8 cellular contexts compared by ENCODE assay signal in the genomic region with DNA sequence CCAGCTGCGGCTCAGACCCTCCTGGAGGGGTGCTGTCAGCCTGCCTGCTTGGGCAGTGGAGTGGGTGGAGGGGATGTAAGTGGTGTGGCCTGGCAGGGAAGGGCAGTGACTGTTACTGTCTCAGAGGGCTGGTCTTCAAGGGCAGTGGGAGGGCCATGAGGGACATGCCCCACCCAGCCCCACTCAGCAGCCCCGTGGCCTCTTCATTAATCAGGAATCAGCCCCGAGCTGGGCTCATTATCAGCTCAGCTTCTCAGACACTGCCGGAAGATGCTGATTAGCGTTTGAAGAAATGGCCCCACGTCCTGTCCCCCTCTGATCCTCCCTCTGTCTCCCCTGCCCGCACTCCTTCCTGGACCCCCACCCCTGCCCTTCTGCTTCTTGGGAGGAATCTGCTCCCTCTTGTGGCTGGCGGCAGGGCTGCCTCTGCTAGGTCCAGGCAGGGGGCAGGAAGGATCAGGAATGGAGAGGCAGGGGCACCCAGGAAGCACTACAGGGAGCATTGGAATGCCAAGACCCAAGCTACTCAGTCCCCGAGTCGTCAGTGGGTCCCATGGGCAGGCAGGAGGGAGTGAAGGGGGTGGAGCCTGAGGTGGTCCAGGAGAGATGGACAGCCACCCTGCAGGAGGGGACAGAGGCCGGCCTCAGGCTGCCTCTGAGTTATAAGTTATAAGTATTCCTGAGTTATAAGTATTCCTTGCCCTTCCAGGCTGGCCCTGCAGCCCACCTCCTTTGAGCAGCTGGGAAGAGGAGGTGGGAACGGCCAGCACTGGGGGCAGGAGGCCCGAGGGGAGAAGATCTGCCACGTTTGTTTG. TPM values are rescaled to one million over a fixed set of nuclear protein-coding genes. Genes with fewer than 3 reads are reported as not detected.
DNase-seq lines count a peak whose midpoint lies in the region; ATAC-seq, FAIRE-seq and TF ChIP-seq lines count a peak whose summit lies in the region.

No MANE protein-coding gene starts in this region.

- H4K20me1 ChIP-seq in OCI-LY7 (ENCODE audit: insufficient read depth, low read length) = no peaks in the 10 kb centered on the region
- no peaks in the 10 kb centered on the region for H4K20me1 ChIP-seq in endothelial cell of umbilical vein (replicated peaks; ENCODE audit: control insufficient read depth, extremely low read depth, insufficient read depth, low read length)
- peaks cover 8% of the 10 kb centered on the region for H4K20me1 ChIP-seq in neural progenitor cell (ENCODE audit: low read depth)

- no peak for TF ChIP-seq POLR2A in endothelial cell of umbilical vein (IDR thresholded peaks at IDR 0.05; ENCODE audit: low read depth, low read length)

- no peaks in the 10 kb centered on the region for H3K36me3 Mint-ChIP-seq in neural progenitor cell

- H3K4me3 ChIP-seq in AG04450 (ENCODE audit: low read depth, low read length) = no peak overlapping the region
- H3K4me3 ChIP-seq in OCI-LY7 (ENCODE audit: low read depth, low read length, poor library complexity, severe bottlenecking) = no peak overlapping the region
- no peak overlapping the region for H3K4me3 ChIP-seq in endothelial cell of umbilical vein (replicated peaks in 1 of 3; ENCODE audit: insufficient read depth in 1 of 3, low read depth in 1 of 3, low read length in 3 of 3)
- H3K4me3 ChIP-seq in neural progenitor cell = peak overlapping the region; percentile 10

- FAIRE-seq in endothelial cell of umbilical vein (lab: Jason Lieb, UNC) = no peak

- peaks cover 49% of the 10 kb centered on the region for H3F3A ChIP-seq in neural progenitor cell (ENCODE audit: low read depth)

- no peaks in the 10 kb centered on the region for H3K9me2 ChIP-seq in OCI-LY7 (ENCODE audit: insufficient read depth, low read length)

- H3K9me1 ChIP-seq in endothelial cell of umbilical vein (replicated peaks; ENCODE audit: control insufficient read depth, extremely low read depth, insufficient read depth, low read length) = no peaks in the 10 kb centered on the region

- CTCF ChIA-PET in AG04450 (lab: Charles Lee) = interaction anchor here (0.5 to 8.2 kb wide), 22 partner anchors 10 to 176 kb away, joined by 3 to 97 read pairs (median 6); partner anchors contain the start of genes DNPEP, GMPPA, OBSL1 and TMEM198
- CTCF ChIA-PET in OCI-LY7 (lab: Charles Lee; ENCODE audit: unreplicated experiment) = interaction anchor here (1.2 to 1.4 kb wide), 2 partner anchors 23 to 58 kb away, joined by 3 to 5 read pairs; partner anchors contain the start of gene GMPPA
- CTCF ChIA-PET in endothelial cell of umbilical vein (lab: Charles Lee) = interaction anchor here (0.9 to 5.3 kb wide), 12 partner anchors 9 to 118 kb away, joined by 3 to 86 read pairs (median 5); partner anchors contain the start of gene GMPPA

- peak overlapping the region; percentile 56 for H3K4me3 Mint-ChIP-seq in neural progenitor cell

- TF ChIP-seq CTCF in AG04450 (IDR thresholded peaks at IDR 0.05; ENCODE audit: low read depth, low read length) (peak; percentile 87), GM12874 (IDR thresholded peaks at IDR 0.05; ENCODE audit: insufficient read depth, low read depth, low read length) (peak; percentile 22; the same call in 1 of the 2 replicates), OCI-LY7 (conservative IDR thresholded peaks at IDR 0.05; ENCODE audit: low read length) (peak; percentile 64), endothelial cell of umbilical vein (IDR thresholded peaks at IDR 0.05; ENCODE audit: extremely low read depth in 1 of 2, insufficient read depth in 1 of 2, low read depth in 1 of 2, low read length in 2 of 2) (peak; percentile 26 to 63), neural progenitor cell (IDR thresholded peaks at IDR 0.05) (peak; percentile 80)

- H3K36me3 ChIP-seq in OCI-LY7 (ENCODE audit: insufficient read depth, low read length) (no peaks in the 10 kb centered on the region), endothelial cell of umbilical vein (ENCODE audit: control insufficient read depth in 2 of 2, extremely low read depth in 1 of 2, insufficient read depth in 2 of 2, low read length in 2 of 2) (no peaks in the 10 kb centered on the region), neural progenitor cell (no peaks in the 10 kb centered on the region)

- H3K27ac Mint-ChIP-seq in neural progenitor cell = no peak overlapping the region

- H2AFZ ChIP-seq in OCI-LY7 (ENCODE audit: low read length) = no peak overlapping the region
- H2AFZ ChIP-seq in endothelial cell of umbilical vein (ENCODE audit: low read depth, low read length) = no peak overlapping the region
- no peak overlapping the region for H2AFZ ChIP-seq in neural progenitor cell (replicated peaks)

- POLR2A ChIA-PET in AG04450 (lab: Yijun Ruan, JAX) (interaction anchor here (0.9 to 2.0 kb wide), 4 partner anchors 10 to 105 kb away, joined by 3 to 6 read pairs (median 4); partner anchors contain the start of gene GMPPA), OCI-LY7 (lab: Charles Lee) (interaction anchor here (1.0 to 1.3 kb wide), 2 partner anchors 22 to 134 kb away, joined by 3 to 4 read pairs; partner anchors contain the start of gene DNPEP), endothelial cell of umbilical vein (lab: Charles Lee) (no interaction called here)

- H3K4me2 ChIP-seq in OCI-LY7 (ENCODE audit: low read length) (no peak overlapping the region), endothelial cell of umbilical vein (ENCODE audit: insufficient read depth, low read length) (no peak overlapping the region), neural progenitor cell (peak overlapping the region; percentile 80)

- H3K9ac ChIP-seq in endothelial cell of umbilical vein (replicated peaks; ENCODE audit: extremely low read depth, insufficient read depth, low read length) (no peak overlapping the region), neural progenitor cell (no peak overlapping the region)

- H3K9me3 ChIP-seq in AG04450 (ENCODE audit: control insufficient read depth, insufficient read depth, low read length) (no peaks in the 10 kb centered on the region), OCI-LY7 (ENCODE audit: low read length) (no peaks in the 10 kb centered on the region), endothelial cell of umbilical vein (replicated peaks; ENCODE audit: control insufficient read depth, insufficient read depth, low read length) (no peaks in the 10 kb centered on the region), neural progenitor cell (ENCODE audit: low read depth) (no peaks in the 10 kb centered on the region)

- no peak overlapping the region for H3K27ac ChIP-seq in AG04450 (ENCODE audit: low read depth, low read length)
- no peak overlapping the region for H3K27ac ChIP-seq in OCI-LY7 (ENCODE audit: low read depth, low read length, poor library complexity, severe bottlenecking)
- no peak overlapping the region for H3K27ac ChIP-seq in endothelial cell of umbilical vein (ENCODE audit: insufficient read depth, low read depth, low read length)
- H3K27ac ChIP-seq in neural progenitor cell = no peak overlapping the region

- ATAC-seq in GM18519 (IDR thresholded peaks at IDR 0.05; ENCODE audit: low FRiP score, unreplicated experiment) = no peak

- peaks cover 37% of the 10 kb centered on the region for H3K27me3 Mint-ChIP-seq in neural progenitor cell (ENCODE audit: insufficient read depth, low read depth)

- H3K79me2 ChIP-seq in OCI-LY7 (ENCODE audit: insufficient read depth, low read depth, low read length) (no peaks in the 10 kb centered on the region), endothelial cell of umbilical vein (ENCODE audit: control insufficient read depth, insufficient read depth, low read length) (no peaks in the 10 kb centered on the region), neural progenitor cell (ENCODE audit: low read depth) (no peaks in the 10 kb centered on the region)

- intact Hi-C loops in OCI-LY7 (cut with micrococcal nuclease; ENCODE audit: unreplicated experiment) (no loop called here), endothelial cell of umbilical vein (cut with micrococcal nuclease) (loop anchor here (1.0 to 2.0 kb wide), 2 partner anchors 12 to 44 kb away; no protein-coding TSS in a partner anchor)

- BruUV-seq in OCI-LY7 (replicated peaks; lab: Mats Ljungman, UMichigan) (no TSS peak), endothelial cell of umbilical vein (replicated peaks; lab: Mats Ljungman, UMichigan) (no TSS peak)

- no peaks in the 10 kb centered on the region for H3K4me1 ChIP-seq in OCI-LY7 (ENCODE audit: insufficient read depth, low read length, poor library complexity, severe bottlenecking)
- H3K4me1 ChIP-seq in endothelial cell of umbilical vein (ENCODE audit: control insufficient read depth, extremely low read depth, insufficient read depth, low read length) = no peaks in the 10 kb centered on the region
- H3K4me1 ChIP-seq in neural progenitor cell = peaks cover 54% of the 10 kb centered on the region

- H3K4me1 Mint-ChIP-seq in neural progenitor cell = peaks cover 67% of the 10 kb centered on the region

- no peak for DNase-seq in AG04450 (ENCODE audit: low read depth, low spot score)
- no peak for DNase-seq in OCI-LY7 (ENCODE audit: low spot score)
- no peak for DNase-seq in endothelial cell of umbilical vein (ENCODE audit: low read depth, low spot score)
- DNase-seq in neural progenitor cell (ENCODE audit: low spot score) = peak; percentile 80
- no peak for DNase-seq in GF-D8 (lab: John Stamatoyannopoulos, UW)
- DNase-seq in putamen (ENCODE audit: low spot score) = no peak

- peaks cover 19% of the 10 kb centered on the region for H3K27me3 ChIP-seq in AG04450 (ENCODE audit: control insufficient read depth, insufficient read depth, low read length)
- H3K27me3 ChIP-seq in endothelial cell of umbilical vein (ENCODE audit: control insufficient read depth in 2 of 2, insufficient read depth in 2 of 2, low read length in 2 of 2) = peaks cover 53 to 66% of the 10 kb centered on the region in 2 experiments
- peaks cover 35% of the 10 kb centered on the region for H3K27me3 ChIP-seq in neural progenitor cell

- H3K9me3 Mint-ChIP-seq in neural progenitor cell = no peaks in the 10 kb centered on the region

- dilution Hi-C loops in endothelial cell of umbilical vein (cut with MboI; ENCODE audit: extremely low pct_ligation_motif_present, low sequenced_read_pairs) = no loop called here

RNA-seq across cellular contexts. Expression of gene ASIC4, which starts 7.0 kb away (rescaled TPM):
- not detected in 2 replicates for polyA plus RNA-seq in AG04450 (2011; rRNA removed)
- polyA minus RNA-seq in AG04450 (2011; rRNA and poly(A)+ RNA removed) = not detected in 2 replicates
- total RNA-seq in OCI-LY7 (2014; rRNA removed; shearing (Covaris generic)) = 0.39 and 0.73 TPM in 2 replicates
- total RNA-seq in OCI-LY7 (2022) = 0.74 and 0.96 TPM in 2 replicates
- not detected in 2 replicates for total RNA-seq in endothelial cell of umbilical vein
- not detected in 2 replicates for polyA plus RNA-seq in endothelial cell of umbilical vein
- polyA plus RNA-seq in endothelial cell of umbilical vein (2011; cell fraction: cytosol; rRNA removed) = not detected in 2 replicates
- polyA plus RNA-seq in endothelial cell of umbilical vein (2011; cell fraction: nucleus; rRNA removed) = 0.05 TPM in 1 of 2 replicates, not detected in the other
- not detected in 2 replicates for polyA plus RNA-seq in endothelial cell of umbilical vein (2012)
- 0.08 and 0.83 TPM in 2 replicates for polyA minus RNA-seq in endothelial cell of umbilical vein
- not detected for polyA minus RNA-seq in endothelial cell of umbilical vein (2011; cell fraction: cytosol; rRNA and poly(A)+ RNA removed)
- polyA minus RNA-seq in endothelial cell of umbilical vein (2011; cell fraction: nucleus; rRNA and poly(A)+ RNA removed) = 0.14 TPM in 1 of 2 replicates, not detected in the other
- total RNA-seq in neural progenitor cell (ENCODE audit: low replicate concordance) = 0.26 and 2.4 TPM in 2 replicates

RNA-seq across cellular contexts. Expression of gene CHPF, which starts 22.3 kb away (rescaled TPM):
- polyA plus RNA-seq in AG04450 (2011; rRNA removed) (24.4 and 37.2 TPM in 2 replicates), endothelial cell of umbilical vein (0.32 and 0.72 TPM in 2 replicates)
- polyA minus RNA-seq in AG04450 (2011; rRNA and poly(A)+ RNA removed) = 11.5 and 12.1 TPM in 2 replicates
- total RNA-seq in OCI-LY7 (2014; rRNA removed; shearing (Covaris generic)) = 14.5 and 24.1 TPM in 2 replicates
- total RNA-seq in OCI-LY7 (2022) (30.5 and 33.0 TPM in 2 replicates), endothelial cell of umbilical vein (0.24 and 0.30 TPM in 2 replicates), neural progenitor cell (ENCODE audit: low replicate concordance) (6.7 and 27.7 TPM in 2 replicates)
- polyA plus RNA-seq in endothelial cell of umbilical vein (2011; cell fraction: cytosol; rRNA removed) = 0.21 and 0.25 TPM in 2 replicates
- 0.10 and 0.16 TPM in 2 replicates for polyA plus RNA-seq in endothelial cell of umbilical vein (2011; cell fraction: nucleus; rRNA removed)
- polyA plus RNA-seq in endothelial cell of umbilical vein (2012) = 0.46 and 2.0 TPM in 2 replicates
- polyA minus RNA-seq in endothelial cell of umbilical vein = 0.24 and 0.36 TPM in 2 replicates
- polyA minus RNA-seq in endothelial cell of umbilical vein (2011; cell fraction: cytosol; rRNA and poly(A)+ RNA removed) = 27.1 TPM
- 0.24 TPM in 1 of 2 replicates, not detected in the other for polyA minus RNA-seq in endothelial cell of umbilical vein (2011; cell fraction: nucleus; rRNA and poly(A)+ RNA removed)

RNA-seq across cellular contexts. Expression of gene TMEM198, which starts 22.6 kb away (rescaled TPM):
- polyA plus RNA-seq in AG04450 (2011; rRNA removed) (0.83 and 1.2 TPM in 2 replicates), endothelial cell of umbilical vein (not detected in 2 replicates)
- polyA minus RNA-seq in AG04450 (2011; rRNA and poly(A)+ RNA removed) = 0.13 and 0.60 TPM in 2 replicates
- 1.4 and 2.5 TPM in 2 replicates for total RNA-seq in OCI-LY7 (2014; rRNA removed; shearing (Covaris generic))
- total RNA-seq in OCI-LY7 (2022) (6.1 and 6.6 TPM in 2 replicates), endothelial cell of umbilical vein (not detected in 2 replicates), neural progenitor cell (ENCODE audit: low replicate concordance) (0.79 and 2.3 TPM in 2 replicates)
- polyA plus RNA-seq in endothelial cell of umbilical vein (2011; cell fraction: cytosol; rRNA removed) = not detected in 2 replicates
- not detected in 2 replicates for polyA plus RNA-seq in endothelial cell of umbilical vein (2011; cell fraction: nucleus; rRNA removed)
- not detected in 2 replicates for polyA plus RNA-seq in endothelial cell of umbilical vein (2012)
- polyA minus RNA-seq in endothelial cell of umbilical vein = not detected in 2 replicates
- polyA minus RNA-seq in endothelial cell of umbilical vein (2011; cell fraction: cytosol; rRNA and poly(A)+ RNA removed) = 1.2 TPM
- not detected in 2 replicates for polyA minus RNA-seq in endothelial cell of umbilical vein (2011; cell fraction: nucleus; rRNA and poly(A)+ RNA removed)

RNA-seq across cellular contexts. Expression of gene GMPPA, which starts 22.6 kb away (rescaled TPM):
- polyA plus RNA-seq in AG04450 (2011; rRNA removed) (90.1 and 97.7 TPM in 2 replicates), endothelial cell of umbilical vein (104 and 126 TPM in 2 replicates)
- polyA minus RNA-seq in AG04450 (2011; rRNA and poly(A)+ RNA removed) = 90.6 and 98.6 TPM in 2 replicates
- total RNA-seq in OCI-LY7 (2014; rRNA removed; shearing (Covaris generic)) = 22.3 and 28.4 TPM in 2 replicates
- total RNA-seq in OCI-LY7 (2022) (42.9 and 46.4 TPM in 2 replicates), endothelial cell of umbilical vein (34.1 and 39.1 TPM in 2 replicates), neural progenitor cell (ENCODE audit: low replicate concordance) (23.8 and 49.3 TPM in 2 replicates)
- 56.3 and 59.4 TPM in 2 replicates for polyA plus RNA-seq in endothelial cell of umbilical vein (2011; cell fraction: cytosol; rRNA removed)
- polyA plus RNA-seq in endothelial cell of umbilical vein (2011; cell fraction: nucleus; rRNA removed) = 114 and 130 TPM in 2 replicates
- 45.4 and 47.2 TPM in 2 replicates for polyA plus RNA-seq in endothelial cell of umbilical vein (2012)
- 68.7 and 80.4 TPM in 2 replicates for polyA minus RNA-seq in endothelial cell of umbilical vein
- polyA minus RNA-seq in endothelial cell of umbilical vein (2011; cell fraction: cytosol; rRNA and poly(A)+ RNA removed) = 21.7 TPM
- 17.2 and 32.6 TPM in 2 replicates for polyA minus RNA-seq in endothelial cell of umbilical vein (2011; cell fraction: nucleus; rRNA and poly(A)+ RNA removed)

RNA-seq across cellular contexts. Expression of gene OBSL1, which starts 50.1 kb away (rescaled TPM):
- polyA plus RNA-seq in AG04450 (2011; rRNA removed) = 35.5 and 46.8 TPM in 2 replicates
- 58.9 and 74.4 TPM in 2 replicates for polyA minus RNA-seq in AG04450 (2011; rRNA and poly(A)+ RNA removed)
- total RNA-seq in OCI-LY7 (2014; rRNA removed; shearing (Covaris generic)) = 0.25 TPM in 1 of 2 replicates, not detected in the other
- total RNA-seq in OCI-LY7 (2022) = 0.18 TPM in 1 of 2 replicates, not detected in the other
- total RNA-seq in endothelial cell of umbilical vein = 8.0 and 16.7 TPM in 2 replicates
- 20.4 and 20.7 TPM in 2 replicates for polyA plus RNA-seq in endothelial cell of umbilical vein
- 11.0 and 16.3 TPM in 2 replicates for polyA plus RNA-seq in endothelial cell of umbilical vein (2011; cell fraction: cytosol; rRNA removed)
- polyA plus RNA-seq in endothelial cell of umbilical vein (2011; cell fraction: nucleus; rRNA removed) = 62.3 and 82.6 TPM in 2 replicates
- polyA plus RNA-seq in endothelial cell of umbilical vein (2012) = 5.8 and 12.1 TPM in 2 replicates
- polyA minus RNA-seq in endothelial cell of umbilical vein = 16.3 and 22.4 TPM in 2 replicates
- polyA minus RNA-seq in endothelial cell of umbilical vein (2011; cell fraction: cytosol; rRNA and poly(A)+ RNA removed) = 21.9 TPM
- 9.1 and 23.4 TPM in 2 replicates for polyA minus RNA-seq in endothelial cell of umbilical vein (2011; cell fraction: nucleus; rRNA and poly(A)+ RNA removed)
- 31.0 and 111 TPM in 2 replicates for total RNA-seq in neural progenitor cell (ENCODE audit: low replicate concordance)

Comparison
In these comparisons a context has a peak if more than half of its experiments do, and no peak if none do; other contexts are left out.
1. CTCF ChIP-seq: peak in every context shown above with its lines; median percentile 87 in AG04450; 80 in neural progenitor cell; 64 in OCI-LY7; 44 in endothelial cell of umbilical vein; 22 in GM12874.